ENCODE assay signal across 17 cellular contexts in the genomic region with DNA sequence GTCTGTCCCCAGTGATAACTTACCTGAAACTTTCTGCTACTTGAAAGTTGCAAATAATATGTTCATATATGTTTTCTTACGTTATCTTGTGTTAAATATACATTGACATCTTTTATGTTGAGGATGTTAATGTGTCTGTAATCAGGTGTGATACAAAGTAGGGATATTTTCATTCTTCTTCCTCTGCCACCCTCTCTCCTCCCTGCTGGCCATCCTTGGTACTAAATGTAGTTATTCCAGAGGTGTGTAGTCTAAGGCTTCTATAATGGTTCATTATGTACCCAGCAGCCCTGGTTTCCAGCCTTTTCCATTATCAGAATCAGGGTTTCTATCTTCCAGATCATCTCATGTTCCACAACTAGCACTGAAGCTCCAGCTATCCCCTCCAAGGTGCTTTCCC.
A peak's percentile ranks its signal among the peaks of the same experiment; 100 is the strongest.
DNase-seq lines count a peak whose midpoint lies in the region; FAIRE-seq and TF ChIP-seq lines count a peak whose summit lies in the region.
"Had no signal": no experiment of that assay in that cellular context is flagged by ENCODE, and none has a peak within 500 bp of the region (broad histone marks: within the 10 kb centered on the region; RNA-seq: fewer than 3 reads in every experiment).

No MANE protein-coding gene starts in this region.

- H3K4me3 ChIP-seq in mammary epithelial cell (replicated peaks in 1 of 3; ENCODE audit: insufficient read depth in 1 of 3, low read depth in 2 of 3, low read length in 3 of 3) (no peak overlapping the region), smooth muscle cell (no peak overlapping the region)
- H3K4me3 ChIP-seq: GM23248, SK-N-MC had no signal

- POLR2A ChIA-PET in MCF 10A (lab: Yijun Ruan, JAX): no interaction called here

- no peak overlapping the region for H3K4me2 ChIP-seq in mammary epithelial cell (ENCODE audit: insufficient read depth, low read depth, low read length)
- H3K4me2 ChIP-seq in smooth muscle cell: no peak overlapping the region

- H3K4me1 Mint-ChIP-seq in MCF 10A (ENCODE audit: insufficient read depth, unreplicated experiment): no peaks in the 10 kb centered on the region
- H3K4me1 Mint-ChIP-seq in endothelial cell (ENCODE audit: unreplicated experiment): no peaks in the 10 kb centered on the region

- H3K36me3 ChIP-seq in mammary epithelial cell (ENCODE audit: insufficient read depth, low read length) (no peaks in the 10 kb centered on the region), smooth muscle cell (ENCODE audit: low read depth) (no peaks in the 10 kb centered on the region)

- FAIRE-seq in GM12891 (lab: Jason Lieb, UNC): no peak

- TF ChIP-seq POLR2A in GM12891 (IDR thresholded peaks at IDR 0.05; ENCODE audit: low read depth, low read length): no peak

- H4K20me1 ChIP-seq in mammary epithelial cell (ENCODE audit: insufficient read depth, low read length): no peaks in the 10 kb centered on the region
- no peaks in the 10 kb centered on the region for H4K20me1 ChIP-seq in smooth muscle cell (ENCODE audit: low read depth)

- H3K9me3 ChIP-seq in mammary epithelial cell (replicated peaks; ENCODE audit: insufficient read depth, low read length): no peaks in the 10 kb centered on the region
- no peaks in the 10 kb centered on the region for H3K9me3 ChIP-seq in smooth muscle cell (replicated peaks; ENCODE audit: low read depth)

- H3K79me2 ChIP-seq in mammary epithelial cell (ENCODE audit: insufficient read depth, low read length) (no peaks in the 10 kb centered on the region), smooth muscle cell (ENCODE audit: low read depth) (no peaks in the 10 kb centered on the region)

- no peaks in the 10 kb centered on the region for H3K4me1 ChIP-seq in mammary epithelial cell (ENCODE audit: insufficient read depth, low read length)
- no peaks in the 10 kb centered on the region for H3K4me1 ChIP-seq in smooth muscle cell (ENCODE audit: low read depth)

- no peak overlapping the region for H3K27ac ChIP-seq in mammary epithelial cell (ENCODE audit: insufficient read depth, low read depth, low read length)
- no peak overlapping the region for H3K27ac ChIP-seq in smooth muscle cell (ENCODE audit: low read depth)
- H3K27ac ChIP-seq: GM23248, SK-N-MC had no signal

- H3K27ac Mint-ChIP-seq in MCF 10A (ENCODE audit: low read depth, unreplicated experiment) (no peak overlapping the region), endothelial cell (ENCODE audit: unreplicated experiment) (no peak overlapping the region)
- H3K27ac Mint-ChIP-seq: CD14-positive monocyte had no signal

- in situ Hi-C loops in mammary epithelial cell (cut with MboI; ENCODE audit: low sequenced_read_pairs in 2 of 2): no loop called here

- dilution Hi-C loops in mammary epithelial cell (cut with HindIII; ENCODE audit: low sequenced_read_pairs): no loop called here

- intact Hi-C loops in mammary epithelial cell (cut with micrococcal nuclease) (no loop called here), MCF 10A (cut with micrococcal nuclease) (no loop called here)

- H2AFZ ChIP-seq in mammary epithelial cell (ENCODE audit: low read depth, low read length) (no peak overlapping the region), smooth muscle cell (ENCODE audit: low read depth) (no peak overlapping the region)
- H2AFZ ChIP-seq: GM23248 had no signal

- no peak overlapping the region for H3K4me3 Mint-ChIP-seq in MCF 10A (ENCODE audit: unreplicated experiment)
- H3K4me3 Mint-ChIP-seq in endothelial cell (ENCODE audit: unreplicated experiment): no peak overlapping the region
- H3K4me3 Mint-ChIP-seq: CD14-positive monocyte had no signal

- TF ChIP-seq CTCF in mammary epithelial cell (conservative IDR thresholded peaks at IDR 0.05 in 1 of 2, IDR thresholded peaks at IDR 0.05 in 1 of 2; ENCODE audit: extremely low read depth in 1 of 2, insufficient read depth in 1 of 2, low read depth in 1 of 2, low read length in 2 of 2) (peak; percentile 6 to 18), MCF 10A (IDR thresholded peaks at IDR 0.05; ENCODE audit: unreplicated experiment) (no peak), endothelial cell (IDR thresholded peaks at IDR 0.05; ENCODE audit: unreplicated experiment) (peak; percentile 27), smooth muscle cell (IDR thresholded peaks at IDR 0.05; ENCODE audit: borderline replicate concordance, insufficient read depth, poor library complexity, severe bottlenecking) (peak; percentile 4)

- H3K27me3 Mint-ChIP-seq in MCF 10A (ENCODE audit: insufficient read depth, unreplicated experiment) (peaks cover 64% of the 10 kb centered on the region), endothelial cell (ENCODE audit: unreplicated experiment) (no peaks in the 10 kb centered on the region)

- DNase-seq in mammary epithelial cell (no peak), MCF 10A (ENCODE audit: unreplicated experiment) (no peak), NCI-H69 (lab: John Stamatoyannopoulos, UW) (peak; percentile 5), endothelial cell (ENCODE audit: low spot score) (no peak), smooth muscle cell (lab: John Stamatoyannopoulos, UW; ENCODE audit: unreplicated experiment) (no peak), GM12891 (ENCODE audit: insufficient read length, low spot score) (no peak), NCI-H2171 (lab: John Stamatoyannopoulos, UW) (no peak)
- no peak for DNase-seq in activated CD4-positive, alpha-beta T cell treated with anti-CD3 and anti-CD28 coated beads, Interleukin-2, amount 50 U/mL, for 1 hour
- DNase-seq: GM23248, KG1, NCI-H1048, NCI-H146, NCI-H446 treated with DMSO at 0.1 percent for 48 hours, NCI-H748 treated with DMSO at 0.1 percent for 48 hours, T-helper 1 cell had no signal

- WGBS in mammary epithelial cell (ENCODE audit: low coverage, missing lambda C conversion rate): 20% methylated on average over 1 of the region's 1 CpG
- WGBS in smooth muscle cell (ENCODE audit: low lambda C conversion rate): 83% methylated on average over 1 of the region's 1 CpG

- BruUV-seq in mammary epithelial cell (replicated peaks; lab: Mats Ljungman, UMichigan) (no TSS peak), MCF 10A (replicated peaks; lab: Mats Ljungman, UMichigan) (no TSS peak)

- CTCF ChIA-PET in mammary epithelial cell (lab: Charles Lee; ENCODE audit: low non-redundant PET): no interaction called here
- CTCF ChIA-PET in MCF 10A (lab: Yijun Ruan, JAX): no interaction called here

- H3K36me3 Mint-ChIP-seq in MCF 10A (ENCODE audit: insufficient read depth, unreplicated experiment): no peaks in the 10 kb centered on the region
- H3K36me3 Mint-ChIP-seq in endothelial cell (ENCODE audit: low read depth, unreplicated experiment): no peaks in the 10 kb centered on the region
- H3K36me3 Mint-ChIP-seq: CD14-positive monocyte had no signal

- H3K9me3 Mint-ChIP-seq in MCF 10A (ENCODE audit: unreplicated experiment): no peaks in the 10 kb centered on the region
- no peaks in the 10 kb centered on the region for H3K9me3 Mint-ChIP-seq in endothelial cell (ENCODE audit: unreplicated experiment)

- no peaks in the 10 kb centered on the region for H3K27me3 ChIP-seq in mammary epithelial cell (ENCODE audit: insufficient read depth, low read length)
- no peaks in the 10 kb centered on the region for H3K27me3 ChIP-seq in smooth muscle cell (ENCODE audit: low read depth)

- H3K9ac ChIP-seq in mammary epithelial cell (ENCODE audit: insufficient read depth, low read length) (no peak overlapping the region), smooth muscle cell (ENCODE audit: low read depth) (no peak overlapping the region)
- H3K9ac ChIP-seq: GM23248 had no signal

- H3F3A ChIP-seq in smooth muscle cell (ENCODE audit: low read depth): no peaks in the 10 kb centered on the region

TF ChIP-seq in GM12891, 5 proteins besides CTCF, POLR2A, EP300 and RAD21:
- TF ChIP-seq POLR2AphosphoS5 (IDR thresholded peaks at IDR 0.05; ENCODE audit: low read depth, low read length) (no peak), SPI1 (IDR thresholded peaks at IDR 0.05; ENCODE audit: low read depth, low read length) (no peak), PAX5 (IDR thresholded peaks at IDR 0.05; ENCODE audit: insufficient read depth, low read length, severe bottlenecking) (no peak), POU2F2 (IDR thresholded peaks at IDR 0.05; ENCODE audit: low read depth, low read length) (no peak), TAF1 (IDR thresholded peaks at IDR 0.05; ENCODE audit: low read depth, low read length) (no peak)
